In genomic region chr2:225948903-225949302, GRCh38 we compare ENCODE assay signal across 31 cellular contexts.
"Had no signal": no experiment of that assay in that cellular context is flagged by ENCODE, and none has a peak within 500 bp of the region (broad histone marks: within the 10 kb centered on the region; RNA-seq: fewer than 3 reads in every experiment).

No MANE protein-coding gene starts in this region.

- H2AFZ ChIP-seq: parathyroid adenoma had no signal

- FAIRE-seq: colon, kidney had no signal

- H3K36me3 ChIP-seq: adrenal gland, gastroesophageal sphincter, right atrium auricular region, spleen, tibial nerve had no signal

- H3K36me3 Mint-ChIP-seq: activated naive CD8-positive, alpha-beta T cell treated with anti-CD3 and anti-CD28 coated beads for 36 hours had no signal

- ATAC-seq: activated CD4-positive, alpha-beta T cell treated with anti-CD3 and anti-CD28 coated beads for 36 hours; body of pancreas; gastroesophageal sphincter; left colon; psoas muscle had no signal

- H3K27ac ChIP-seq: adrenal gland, body of pancreas, gastroesophageal sphincter, parathyroid adenoma, psoas muscle, right atrium auricular region, spleen, tibial nerve had no signal

- H3K27ac Mint-ChIP-seq: activated CD4-positive, alpha-beta T cell treated with anti-CD3 and anti-CD28 coated beads for 36 hours; activated naive CD8-positive, alpha-beta T cell treated with anti-CD3 and anti-CD28 coated beads for 36 hours; immature natural killer cell; mesothelial cell of epicardium; naive B cell; nephron progenitor cell had no signal

- H3K27me3 Mint-ChIP-seq: activated CD4-positive, alpha-beta T cell treated with anti-CD3 and anti-CD28 coated beads for 36 hours; activated naive CD8-positive, alpha-beta T cell treated with anti-CD3 and anti-CD28 coated beads for 36 hours; naive B cell had no signal

- DNase-seq: activated CD4-positive, alpha-beta T cell treated with anti-CD3 and anti-CD28 coated beads for 36 hours; activated CD4-positive, alpha-beta T cell treated with anti-CD3 and anti-CD28 coated beads, Interleukin-2, amount 50 U/mL, for 4 hours; activated CD4-positive, CD25-positive, alpha-beta regulatory T cell; activated effector memory CD4-positive, alpha-beta T cell treated with Interleukin-2 at 50 U/mL for 16 hours; activated naive CD4-positive, alpha-beta T cell treated with Interleukin-2 at 50 U/mL for 16 hours; activated naive CD8-positive, alpha-beta T cell treated with anti-CD3 and anti-CD28 coated beads for 36 hours; adrenal gland; body of pancreas; dermis blood vessel endothelial cell; effector CD4-positive, alpha-beta T cell; erythroblast; head of caudate nucleus; hypothalamus; immature natural killer cell; left colon; mammary epithelial cell; naive B cell; nephron progenitor cell; nucleus accumbens; psoas muscle; spleen; stimulated activated CD4-positive, alpha-beta T cell treated with anti-CD3 and anti-CD28 coated beads, Interleukin-2, amount 100 ng/mL, for 48 hours; stimulated activated naive CD4-positive, alpha-beta T cell treated with Interleukin-2 at 50 U/mL for 16 hours; T-helper 2 cell had no signal

- H3K4me3 Mint-ChIP-seq: activated CD4-positive, alpha-beta T cell treated with anti-CD3 and anti-CD28 coated beads for 36 hours; activated naive CD8-positive, alpha-beta T cell treated with anti-CD3 and anti-CD28 coated beads for 36 hours; immature natural killer cell; mesothelial cell of epicardium; naive B cell; nephron progenitor cell had no signal

- H3K4me3 ChIP-seq: adrenal gland, body of pancreas, gastroesophageal sphincter, psoas muscle, right atrium auricular region, spleen, tibial nerve had no signal

- H3K9me3 ChIP-seq: body of pancreas had no signal

- H3K79me2 ChIP-seq: parathyroid adenoma had no signal

- H3K9ac ChIP-seq: parathyroid adenoma had no signal

- H3K27me3 ChIP-seq: adrenal gland, body of pancreas, gastroesophageal sphincter, right atrium auricular region, spleen, tibial nerve had no signal

- H3K4me1 Mint-ChIP-seq: activated CD4-positive, alpha-beta T cell treated with anti-CD3 and anti-CD28 coated beads for 36 hours; activated naive CD8-positive, alpha-beta T cell treated with anti-CD3 and anti-CD28 coated beads for 36 hours; immature natural killer cell; mesothelial cell of epicardium; naive B cell; nephron progenitor cell had no signal

- H3K4me1 ChIP-seq: adrenal gland, body of pancreas, gastroesophageal sphincter, parathyroid adenoma, psoas muscle, right atrium auricular region, spleen, tibial nerve had no signal
